Comparison of ENCODE assay signal across 8 cellular contexts in genomic region chr6:129671442-129672344, GRCh38. TPM values are rescaled to one million over a fixed set of nuclear protein-coding genes. Genes with fewer than 3 reads are reported as not detected.
DNase-seq lines count a peak whose midpoint lies in the region; ATAC-seq and TF ChIP-seq lines count a peak whose summit lies in the region.

No MANE protein-coding gene starts in this region.

- no peak overlapping the region for H3K9ac ChIP-seq in PC-3 (ENCODE audit: low read length)

- H3K4me3 Mint-ChIP-seq in activated naive CD4-positive, alpha-beta T cell treated with anti-CD3 and anti-CD28 coated beads for 36 hours, result peak overlapping the region; percentile 63

- no peaks in the 10 kb centered on the region for H3K27me3 Mint-ChIP-seq in activated naive CD4-positive, alpha-beta T cell treated with anti-CD3 and anti-CD28 coated beads for 36 hours (ENCODE audit: low read depth)

- DNase-seq in PC-3 (no peak), left lobe of liver (ENCODE audit: low spot score) (no peak), NCI-H524 (lab: John Stamatoyannopoulos, UW) (no peak), NCI-H2029 treated with DMSO at 0.1 percent for 48 hours (lab: John Stamatoyannopoulos, UW) (no peak)
- DNase-seq in activated naive CD4-positive, alpha-beta T cell treated with anti-CD3 and anti-CD28 coated beads for 36 hours, result peak; percentile 82
- peak; percentile 76 for DNase-seq in stimulated activated CD8-positive, alpha-beta memory T cell treated with anti-CD3 and anti-CD28 coated beads, Interleukin-4, amount 100 ng/mL, for 48 hours

- no TSS peak for BruUV-seq in PC-3 (replicated peaks; lab: Mats Ljungman, UMichigan)

- H3K9me3 Mint-ChIP-seq in activated naive CD4-positive, alpha-beta T cell treated with anti-CD3 and anti-CD28 coated beads for 36 hours, result no peaks in the 10 kb centered on the region

- H4K20me1 ChIP-seq in PC-3 (ENCODE audit: low read length), result no peaks in the 10 kb centered on the region

- H3F3A ChIP-seq in PC-3 (ENCODE audit: low read length, unreplicated experiment), result peaks cover 5% of the 10 kb centered on the region

- H3K36me3 ChIP-seq in PC-3 (ENCODE audit: low read depth, low read length), result no peaks in the 10 kb centered on the region

- H3K9me2 ChIP-seq in PC-3 (replicated peaks; ENCODE audit: low read length), result no peaks in the 10 kb centered on the region

- H2AFZ ChIP-seq in PC-3 (ENCODE audit: low read length), result no peak overlapping the region

- POLR2A ChIA-PET in PC-3 (lab: Charles Lee; ENCODE audit: unreplicated experiment), result no interaction called here

- peaks cover 43% of the 10 kb centered on the region for H3K4me1 ChIP-seq in PC-3 (ENCODE audit: insufficient read depth, low read length)

- intact Hi-C loops in PC-3 (cut with micrococcal nuclease), result loop anchor here (2.0 to 10.0 kb wide), 2 partner anchors 39 to 177 kb away; partner anchors contain the start of gene ARHGAP18
- intact Hi-C loops in activated naive CD4-positive, alpha-beta T cell treated with anti-CD3 and anti-CD28 coated beads for 36 hours (cut with micrococcal nuclease), result loop anchor here (1.0 to 10.0 kb wide), 15 partner anchors 13 to 1017 kb away; partner anchors contain the start of gene ARHGAP18

- H3K4me2 ChIP-seq in PC-3 (ENCODE audit: low read length), result peak overlapping the region; percentile 91

- H3K27ac ChIP-seq in PC-3 (ENCODE audit: low read length), result peak overlapping the region; percentile 80; the same call in 1 of the 2 replicates

- H3K9me3 ChIP-seq in PC-3 (ENCODE audit: low read length), result no peaks in the 10 kb centered on the region

- no peaks in the 10 kb centered on the region for H3K27me3 ChIP-seq in PC-3 (ENCODE audit: low read length)

- ATAC-seq in GM18508 (IDR thresholded peaks at IDR 0.05; ENCODE audit: insufficient read depth, unreplicated experiment) (peak; percentile 78), HG02840 (IDR thresholded peaks at IDR 0.05; ENCODE audit: low FRiP score, unreplicated experiment) (peak; percentile 79), PC-3 (no peak), left lobe of liver (peak; percentile 72)

- H3K4me1 Mint-ChIP-seq in activated naive CD4-positive, alpha-beta T cell treated with anti-CD3 and anti-CD28 coated beads for 36 hours (ENCODE audit: low read depth), result peaks cover 27% of the 10 kb centered on the region

- peak overlapping the region; percentile 71 for H3K27ac Mint-ChIP-seq in activated naive CD4-positive, alpha-beta T cell treated with anti-CD3 and anti-CD28 coated beads for 36 hours

- no peaks in the 10 kb centered on the region for H3K36me3 Mint-ChIP-seq in activated naive CD4-positive, alpha-beta T cell treated with anti-CD3 and anti-CD28 coated beads for 36 hours (ENCODE audit: low read depth)

- H3K79me2 ChIP-seq in PC-3 (ENCODE audit: low read length), result peaks cover 4% of the 10 kb centered on the region; the same call in 1 of the 2 replicates

- peak; percentile 17; the same call in 1 of the 2 replicates for TF ChIP-seq CTCF in PC-3 (conservative IDR thresholded peaks at IDR 0.05; ENCODE audit: low read depth, low read length)

- CTCF ChIA-PET in PC-3 (lab: Charles Lee), result no interaction called here
- CTCF ChIA-PET in activated naive CD4-positive, alpha-beta T cell treated with anti-CD3 and anti-CD28 coated beads for 36 hours (lab: Charles Lee), result interaction anchor here (0.5 to 1.9 kb wide), 20 partner anchors 10 to 104 kb away, joined by 3 to 12 read pairs (median 4); no protein-coding TSS in a partner anchor

- no peak overlapping the region for H3K4me3 ChIP-seq in PC-3 (ENCODE audit: low read length)

RNA-seq across cellular contexts. Expression of gene ARHGAP18, which starts 38.3 kb away (rescaled TPM):
- total RNA-seq in PC-3 (2014; rRNA removed) (4.1 and 5.9 TPM in 2 replicates), left lobe of liver (4.7 TPM)
- 1 to 10 TPM; 3.2 to 3.7 TPM for total RNA-seq in activated naive CD4-positive, alpha-beta T cell treated with anti-CD3 and anti-CD28 coated beads for 36 hours

Comparison
In these comparisons a context has a peak if more than half of its experiments do, and no peak if none do; other contexts are left out.
1. DNase-seq: peak in activated naive CD4-positive, alpha-beta T cell treated with anti-CD3 and anti-CD28 coated beads for 36 hours (single experiment) and stimulated activated CD8-positive, alpha-beta memory T cell treated with anti-CD3 and anti-CD28 coated beads, Interleukin-4, amount 100 ng/mL, for 48 hours (single experiment); none in PC-3 (single experiment), left lobe of liver (single experiment), NCI-H524 (0 of 2) and NCI-H2029 treated with DMSO at 0.1 percent for 48 hours (single experiment).